24 cellular contexts compared by ENCODE assay signal in the genomic region with DNA sequence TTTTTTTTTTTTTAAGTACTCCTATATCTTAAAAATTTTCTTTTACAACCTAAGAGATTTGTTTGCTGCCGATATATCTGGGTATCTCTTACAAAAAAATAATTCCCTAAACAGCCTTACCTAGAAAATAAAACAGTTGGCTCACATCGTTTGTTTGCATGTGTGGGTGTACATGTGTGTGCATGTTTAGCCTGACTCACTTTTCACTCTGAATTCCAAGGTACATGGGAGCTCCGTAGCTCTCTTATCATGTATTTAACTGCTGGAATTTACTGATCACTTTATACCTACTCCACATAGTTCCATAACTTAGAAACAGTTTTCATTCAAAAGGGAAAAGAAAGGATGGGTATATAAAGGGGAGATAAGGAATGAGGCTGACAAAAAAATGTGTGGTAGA.
A peak's percentile ranks its signal among the peaks of the same experiment; 100 is the strongest.
DNase-seq lines count a peak whose midpoint lies in the region; ATAC-seq, FAIRE-seq and TF ChIP-seq lines count a peak whose summit lies in the region.
"Had no signal": no experiment of that assay in that cellular context is flagged by ENCODE, and none has a peak within 500 bp of the region (broad histone marks: within the 10 kb centered on the region; RNA-seq: fewer than 3 reads in every experiment).

No MANE protein-coding gene starts in this region.

- BruUV-seq in MCF 10A (replicated peaks; lab: Mats Ljungman, UMichigan), result no TSS peak

- H3K36me3 ChIP-seq in breast epithelium (no peaks in the 10 kb centered on the region), bronchial epithelial cell (ENCODE audit: control insufficient read depth, insufficient read depth, low read length) (no peaks in the 10 kb centered on the region), SJCRH30 (no peaks in the 10 kb centered on the region)
- H3K36me3 ChIP-seq: BE2C; BLaER1 treated with 17β-estradiol and CSF1 and Interleukin-3, amounts not matched to agents 10 nM and 100 nM; HAP-1 had no signal

- no peak overlapping the region for H3K27ac Mint-ChIP-seq in MCF 10A (ENCODE audit: low read depth, unreplicated experiment)
- H3K27ac Mint-ChIP-seq: CD14-positive monocyte; CD4-positive, alpha-beta T cell; CD8-positive, alpha-beta memory T cell; GM23338; HFFc6 had no signal

- peaks cover 6% of the 10 kb centered on the region for H3K4me1 Mint-ChIP-seq in MCF 10A (ENCODE audit: insufficient read depth, unreplicated experiment)
- H3K4me1 Mint-ChIP-seq: CD14-positive monocyte; CD8-positive, alpha-beta memory T cell had no signal

- no peak for FAIRE-seq in bronchial epithelial cell (lab: Jason Lieb, UNC)
- FAIRE-seq: D721Med, GM12878, GM19239 had no signal

- H3K9me3 ChIP-seq in breast epithelium, result no peaks in the 10 kb centered on the region
- H3K9me3 ChIP-seq in SJCRH30 (replicated peaks), result no peaks in the 10 kb centered on the region
- H3K9me3 ChIP-seq: BE2C; BLaER1 treated with 17β-estradiol and CSF1 and Interleukin-3, amounts not matched to agents 10 nM and 100 nM; HAP-1 had no signal

- H3K4me3 Mint-ChIP-seq in MCF 10A (ENCODE audit: unreplicated experiment), result no peak overlapping the region
- H3K4me3 Mint-ChIP-seq: CD14-positive monocyte; CD4-positive, alpha-beta T cell; CD8-positive, alpha-beta memory T cell; GM23338; HFFc6 had no signal

- no peaks in the 10 kb centered on the region for H3K27me3 Mint-ChIP-seq in MCF 10A (ENCODE audit: insufficient read depth, unreplicated experiment)

- POLR2A ChIA-PET in MCF 10A (lab: Yijun Ruan, JAX), result interaction anchor here (0.8 to 1.0 kb wide), 4 partner anchors 8 to 643 kb away, joined by 3 read pairs; no protein-coding TSS in a partner anchor

- peak; percentile 45 for ATAC-seq in foreskin keratinocyte
- ATAC-seq in HG03196 (IDR thresholded peaks at IDR 0.05; ENCODE audit: unreplicated experiment), result no peak
- ATAC-seq: GM12878, GM23338 had no signal

- no peak overlapping the region for H3K4me3 ChIP-seq in breast epithelium
- no peak overlapping the region for H3K4me3 ChIP-seq in bronchial epithelial cell (ENCODE audit: low read depth, low read length)
- no peak overlapping the region for H3K4me3 ChIP-seq in SJCRH30
- H3K4me3 ChIP-seq: BLaER1 treated with 17β-estradiol and CSF1 and Interleukin-3, amounts not matched to agents 10 nM and 100 nM; GM12878; GM23338; HAP-1 had no signal

- no peak for TF ChIP-seq POLR2A in breast epithelium (IDR thresholded peaks at IDR 0.05)

- H3K36me3 Mint-ChIP-seq in MCF 10A (ENCODE audit: insufficient read depth, unreplicated experiment), result no peaks in the 10 kb centered on the region
- H3K36me3 Mint-ChIP-seq: CD14-positive monocyte; CD8-positive, alpha-beta memory T cell had no signal

- H3K4me1 ChIP-seq in breast epithelium, result no peaks in the 10 kb centered on the region
- H3K4me1 ChIP-seq in foreskin keratinocyte, result no peaks in the 10 kb centered on the region
- no peaks in the 10 kb centered on the region for H3K4me1 ChIP-seq in SJCRH30
- H3K4me1 ChIP-seq: BE2C, HAP-1 had no signal

- no peak for TF ChIP-seq CTCF in MCF 10A (IDR thresholded peaks at IDR 0.05; ENCODE audit: unreplicated experiment)
- TF ChIP-seq CTCF in breast epithelium (IDR thresholded peaks at IDR 0.05), result no peak
- no peak for TF ChIP-seq CTCF in bronchial epithelial cell (IDR thresholded peaks at IDR 0.05; ENCODE audit: insufficient read depth, low read length, severe bottlenecking)
- no peak for TF ChIP-seq CTCF in foreskin keratinocyte (conservative IDR thresholded peaks at IDR 0.05)

- H3K27me3 ChIP-seq in breast epithelium (no peaks in the 10 kb centered on the region), bronchial epithelial cell (ENCODE audit: control insufficient read depth, insufficient read depth, low read length) (no peaks in the 10 kb centered on the region), foreskin keratinocyte (no peaks in the 10 kb centered on the region), SJCRH30 (no peaks in the 10 kb centered on the region)
- H3K27me3 ChIP-seq: BE2C; BLaER1 treated with 17β-estradiol and CSF1 and Interleukin-3, amounts not matched to agents 10 nM and 100 nM had no signal

- intact Hi-C loops in MCF 10A (cut with micrococcal nuclease), result no loop called here
- intact Hi-C loops in breast epithelium (cut with DNase I; ENCODE audit: low total_unique reads), result no loop called here

- H3K9me3 Mint-ChIP-seq in MCF 10A (ENCODE audit: unreplicated experiment), result no peaks in the 10 kb centered on the region
- H3K9me3 Mint-ChIP-seq: CD4-positive, alpha-beta T cell; GM23338; HFFc6 had no signal

- DNase-seq in MCF 10A (ENCODE audit: unreplicated experiment) (peak; percentile 29), breast epithelium (ENCODE audit: low spot score in 2 of 2) (no peak), bronchial epithelial cell (ENCODE audit: low read depth) (peak; percentile 67), foreskin keratinocyte (peak in 1 of 2 donors; percentile 61), AG20443 (ENCODE audit: low spot score) (no peak), SJCRH30 (no peak)
- DNase-seq: AML-193; BE2C; CD4-positive, alpha-beta T cell; CD8-positive, alpha-beta memory T cell; DMS 273 treated with DMSO at 0.1 percent for 48 hours; DMS79; EL; GDM1; HFFc6 had no signal

- H3K27ac ChIP-seq in breast epithelium (no peak overlapping the region), foreskin keratinocyte (no peak overlapping the region), SJCRH30 (no peak overlapping the region)
- H3K27ac ChIP-seq: 22Rv1; BLaER1 treated with 17β-estradiol and CSF1 and Interleukin-3, amounts not matched to agents 10 nM and 100 nM had no signal

- CTCF ChIA-PET in MCF 10A (lab: Yijun Ruan, JAX), result interaction anchor here (0.6 to 1.2 kb wide), 4 partner anchors 18 to 652 kb away, joined by 3 to 4 read pairs (median 3); no protein-coding TSS in a partner anchor

Comparison
In these comparisons a context has a peak if more than half of its experiments do, and no peak if none do; other contexts are left out.
1. DNase-seq: peak in MCF 10A (single experiment) and bronchial epithelial cell (single experiment); none in breast epithelium (0 of 2), AG20443 (single experiment) and SJCRH30 (0 of 2).